1 cellular context compared by ENCODE assay signal in genomic region chr10:35424680-35425285, GRCh38.
TF ChIP-seq lines count a peak whose summit lies in the region.

No MANE protein-coding gene starts in this region.

TF ChIP-seq in IMR-90, 13 proteins besides CTCF, POLR2A, EP300 and RAD21 (continued from another document):
- no peak for TF ChIP-seq ELK1 (IDR thresholded peaks at IDR 0.05; ENCODE audit: borderline replicate concordance, low read depth, low read length)
